1 cellular context compared by ENCODE assay signal in the genomic region with DNA sequence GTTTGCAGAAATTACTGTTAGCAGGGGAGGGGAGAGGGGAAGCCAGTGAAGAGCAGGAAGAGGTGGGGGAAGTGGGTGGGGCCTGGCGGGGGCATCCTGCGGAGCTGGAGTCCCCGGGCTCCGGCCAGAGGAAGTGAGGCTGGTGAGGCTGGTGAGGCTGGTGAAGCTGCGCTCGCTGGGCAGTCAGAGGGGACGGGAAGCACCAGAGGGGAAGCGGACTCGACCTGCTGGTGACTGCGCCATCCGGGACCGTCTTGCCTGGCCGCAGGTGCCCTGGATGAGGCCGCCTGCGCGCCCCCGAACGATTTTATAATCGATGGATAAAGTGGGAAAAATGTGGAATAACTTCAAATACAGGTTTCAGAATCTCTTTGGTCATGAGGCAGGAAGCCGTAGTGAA.
TF ChIP-seq lines count a peak whose summit lies in the region.

No MANE protein-coding gene starts in this region.

TF ChIP-seq in WTC11, 78 proteins besides CTCF, POLR2A, EP300 and RAD21 (continued from another document):
- no peak for TF ChIP-seq ZBTB21 (CRISPR knock-in tag; IDR thresholded peaks at IDR 0.05; ENCODE audit: borderline replicate concordance)
- no peak for TF ChIP-seq NFATC4 (CRISPR knock-in tag; IDR thresholded peaks at IDR 0.05)
- TF ChIP-seq, protein P1, sequence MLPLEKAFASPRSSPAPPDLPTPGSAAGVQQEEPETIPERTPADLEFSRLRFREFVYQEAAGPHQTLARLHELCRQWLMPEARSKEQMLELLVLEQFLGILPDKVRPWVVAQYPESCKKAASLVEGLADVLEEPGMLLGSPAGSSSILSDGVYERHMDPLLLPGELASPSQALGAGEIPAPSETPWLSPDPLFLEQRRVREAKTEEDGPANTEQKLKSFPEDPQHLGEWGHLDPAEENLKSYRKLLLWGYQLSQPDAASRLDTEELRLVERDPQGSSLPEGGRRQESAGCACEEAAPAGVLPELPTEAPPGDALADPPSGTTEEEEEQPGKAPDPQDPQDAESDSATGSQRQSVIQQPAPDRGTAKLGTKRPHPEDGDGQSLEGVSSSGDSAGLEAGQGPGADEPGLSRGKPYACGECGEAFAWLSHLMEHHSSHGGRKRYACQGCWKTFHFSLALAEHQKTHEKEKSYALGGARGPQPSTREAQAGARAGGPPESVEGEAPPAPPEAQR (CRISPR knock-in tag; IDR thresholded peaks at IDR 0.05): no peak
- no peak for TF ChIP-seq SMAD3 (CRISPR knock-in tag; IDR thresholded peaks at IDR 0.05; ENCODE audit: borderline replicate concordance)
- no peak for TF ChIP-seq NR3C1 (CRISPR knock-in tag; conservative IDR thresholded peaks at IDR 0.05; ENCODE audit: low read depth)
- TF ChIP-seq ETV6 (CRISPR knock-in tag; IDR thresholded peaks at IDR 0.05): no peak
- no peak for TF ChIP-seq ZNF423 (CRISPR knock-in tag; IDR thresholded peaks at IDR 0.05)
